Comparison of ENCODE assay signal across 13 cellular contexts in the genomic region with DNA sequence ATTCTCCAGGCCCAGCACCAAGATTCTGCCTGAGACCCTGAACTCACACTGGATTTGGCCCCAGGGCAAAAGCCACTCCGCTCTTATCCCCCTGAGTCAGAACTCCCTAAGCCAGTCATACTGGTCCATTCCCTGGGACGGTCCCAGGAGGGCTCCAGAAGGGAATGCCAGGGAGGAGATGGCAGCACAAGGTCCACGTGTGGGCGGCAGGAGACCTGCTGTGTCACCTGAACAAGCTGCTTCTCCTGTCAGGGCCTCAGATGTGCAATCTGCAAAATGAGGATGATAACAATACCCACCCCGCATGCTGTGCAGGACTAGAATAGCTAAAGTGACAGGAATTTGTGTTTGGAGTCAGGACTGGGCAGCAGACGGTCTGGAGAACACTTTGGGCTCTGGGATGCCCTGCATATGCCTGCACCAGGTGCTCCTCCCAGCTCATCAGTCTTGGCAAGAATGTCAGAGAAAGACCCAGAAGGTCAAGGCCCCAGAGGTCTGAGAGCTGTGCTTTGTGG. TPM values are rescaled to one million over a fixed set of nuclear protein-coding genes. Genes with fewer than 3 reads are reported as not detected.
"Had no signal": no experiment of that assay in that cellular context is flagged by ENCODE, and none has a peak within 500 bp of the region (broad histone marks: within the 10 kb centered on the region; RNA-seq: fewer than 3 reads in every experiment).

No MANE protein-coding gene starts in this region.

- H3K27ac Mint-ChIP-seq: neural progenitor cell; stimulated activated memory B cell treated with anti-CD40 and anti-IgM and Interleukin-4, amounts not matched to agents 10 μg/mL and 1 μg/mL and 100 μg/mL, for 72 hours; T-helper 2 cell treated with Interferon-gamma antibody and Interleukin-4, amounts not matched to agents 5 μg/mL and 100 μg/mL, for 36 hours had no signal

- H3K36me3 ChIP-seq: esophagus muscularis mucosa, lower lobe of right lung, neural progenitor cell, pancreas had no signal

- H3K27ac ChIP-seq: esophagus muscularis mucosa, lower lobe of right lung, neural progenitor cell, pancreas had no signal

- FAIRE-seq: pancreas had no signal

- H3K9me3 Mint-ChIP-seq: T-helper 2 cell treated with Interferon-gamma antibody and Interleukin-4, amounts not matched to agents 5 μg/mL and 100 μg/mL, for 36 hours had no signal

- H3K36me3 Mint-ChIP-seq: neural progenitor cell; stimulated activated memory B cell treated with anti-CD40 and anti-IgM and Interleukin-4, amounts not matched to agents 10 μg/mL and 1 μg/mL and 100 μg/mL, for 72 hours had no signal

- H3K9ac ChIP-seq: neural progenitor cell had no signal

- ATAC-seq: left cardiac atrium, lower lobe of right lung, pancreas had no signal

- H3K4me3 Mint-ChIP-seq: neural progenitor cell; stimulated activated memory B cell treated with anti-CD40 and anti-IgM and Interleukin-4, amounts not matched to agents 10 μg/mL and 1 μg/mL and 100 μg/mL, for 72 hours; T-helper 2 cell treated with Interferon-gamma antibody and Interleukin-4, amounts not matched to agents 5 μg/mL and 100 μg/mL, for 36 hours had no signal

- DNase-seq: activated CD4-positive, alpha-beta T cell treated with anti-CD3 and anti-CD28 coated beads, Interleukin-2, amount 50 U/mL, for 4 hours; activated CD8-positive, alpha-beta memory T cell treated with anti-CD3 and anti-CD28 coated beads, Interleukin-2, amount 50 U/mL, for 48 hours; activated naive CD4-positive, alpha-beta T cell treated with Interleukin-2 at 50 U/mL for 16 hours; anterior cingulate cortex; left cardiac atrium; lower lobe of right lung; SW 1271 had no signal

- H3K9me3 ChIP-seq: esophagus muscularis mucosa, lower lobe of right lung, pancreas had no signal

- H3K27me3 ChIP-seq: neural progenitor cell, pancreas had no signal

- H3K4me2 ChIP-seq: neural progenitor cell had no signal

- H3K4me3 ChIP-seq: esophagus muscularis mucosa, lower lobe of right lung, neural progenitor cell, pancreas had no signal

- H2AFZ ChIP-seq: neural progenitor cell had no signal

RNA-seq across cellular contexts. Expression of a gene that starts 40.3 kb away (rescaled TPM):
- total RNA-seq: SK-MEL-5 had no signal
